Comparison of ENCODE assay signal across 9 cellular contexts in genomic region chr1:8495928-8496401, GRCh38.
DNase-seq lines count a peak whose midpoint lies in the region; ATAC-seq lines count a peak whose summit lies in the region.
"Had no signal": no experiment of that assay in that cellular context is flagged by ENCODE, and none has a peak within 500 bp of the region (broad histone marks: within the 10 kb centered on the region; RNA-seq: fewer than 3 reads in every experiment).

No MANE protein-coding gene starts in this region.

- H3K36me3 Mint-ChIP-seq in activated naive CD8-positive, alpha-beta T cell = peaks cover 25% of the 10 kb centered on the region

- peaks cover 29% of the 10 kb centered on the region for H3K4me1 Mint-ChIP-seq in activated naive CD8-positive, alpha-beta T cell (ENCODE audit: low read depth)

- H3K27me3 Mint-ChIP-seq in activated naive CD8-positive, alpha-beta T cell = no peaks in the 10 kb centered on the region

- H3K9me3 Mint-ChIP-seq in activated naive CD8-positive, alpha-beta T cell (ENCODE audit: low read depth) = no peaks in the 10 kb centered on the region

- ATAC-seq in GM18868 (IDR thresholded peaks at IDR 0.05; ENCODE audit: unreplicated experiment) = peak; percentile 26
- ATAC-seq in HG03439 (IDR thresholded peaks at IDR 0.05; ENCODE audit: unreplicated experiment) = peak; percentile 27
- no peak for ATAC-seq in HG03469 (IDR thresholded peaks at IDR 0.05; ENCODE audit: unreplicated experiment)
- ATAC-seq: gastroesophageal sphincter had no signal

- peak overlapping the region; percentile 17 for H3K4me3 Mint-ChIP-seq in activated naive CD8-positive, alpha-beta T cell

- peak; percentile 26 for DNase-seq in stimulated activated CD4-positive, alpha-beta T cell treated with anti-CD3 and anti-CD28 coated beads, Interleukin-2, amount 100 ng/mL, for 4 hours (ENCODE audit: low read depth)
- no peak for DNase-seq in superior temporal gyrus (ENCODE audit: extremely low spot score)
- DNase-seq in NOMO-1 treated with DMSO at 0.1 percent for 48 hours (lab: John Stamatoyannopoulos, UW; ENCODE audit: unreplicated experiment) = no peak
- DNase-seq: SHP77 treated with DMSO at 0.1 percent for 48 hours had no signal

- peak overlapping the region; percentile 87 for H3K27ac Mint-ChIP-seq in activated naive CD8-positive, alpha-beta T cell
